1 cellular context compared by ENCODE assay signal in genomic region chr3:4721511-4721911, GRCh38.
TF ChIP-seq lines count a peak whose summit lies in the region.

No MANE protein-coding gene starts in this region.

TF ChIP-seq in SK-N-SH, 30 proteins besides CTCF, POLR2A, EP300 and RAD21 (continued from another document):
- TF ChIP-seq NRF1 (IDR thresholded peaks at IDR 0.05; ENCODE audit: low read depth, low read length), result no peak
- peak; percentile 58; the same call in 1 of the 2 replicates for TF ChIP-seq NFIC (IDR thresholded peaks at IDR 0.05; ENCODE audit: borderline replicate concordance)
- peak; percentile 89 for TF ChIP-seq PBX3 (IDR thresholded peaks at IDR 0.05)
- peak; percentile 91 for TF ChIP-seq TCF12 (IDR thresholded peaks at IDR 0.05)
- peak; percentile 90 for TF ChIP-seq FOSL2 (IDR thresholded peaks at IDR 0.05; ENCODE audit: borderline replicate concordance, low read depth)
- TF ChIP-seq MXI1 (IDR thresholded peaks at IDR 0.05; ENCODE audit: low read depth, low read length), result no peak
- no peak for TF ChIP-seq FOXJ3 (CRISPR knock-in tag; IDR thresholded peaks at IDR 0.05)
- TF ChIP-seq FOXM1 (IDR thresholded peaks at IDR 0.05; ENCODE audit: low read depth), result peak; percentile 72; the same call in 1 of the 2 replicates
- TF ChIP-seq RCOR1 (IDR thresholded peaks at IDR 0.05; ENCODE audit: low read length), result no peak
- peak; percentile 76; the same call in 1 of the 2 replicates for TF ChIP-seq RXRA (IDR thresholded peaks at IDR 0.05; ENCODE audit: borderline replicate concordance, low read depth)
- peak; percentile 92 for TF ChIP-seq JUND (IDR thresholded peaks at IDR 0.05)
- TF ChIP-seq YY1 (IDR thresholded peaks at IDR 0.05; ENCODE audit: low read depth), result no peak
